In genomic region chr6:16180696-16181428, GRCh38 we compare ENCODE assay signal across 15 cellular contexts. TPM values are rescaled to one million over a fixed set of nuclear protein-coding genes. Genes with fewer than 3 reads are reported as not detected.
DNase-seq lines count a peak whose midpoint lies in the region; ATAC-seq and TF ChIP-seq lines count a peak whose summit lies in the region.
"Had no signal": no experiment of that assay in that cellular context is flagged by ENCODE, and none has a peak within 500 bp of the region (broad histone marks: within the 10 kb centered on the region; RNA-seq: fewer than 3 reads in every experiment).

No MANE protein-coding gene starts in this region.

- peak overlapping the region; percentile 52 to 70 for H3K27ac ChIP-seq in breast epithelium
- H3K27ac ChIP-seq in mesenchymal stem cell (ENCODE audit: low read length, poor library complexity, severe bottlenecking), result no peak overlapping the region
- no peak overlapping the region for H3K27ac ChIP-seq in upper lobe of right lung
- H3K27ac ChIP-seq: pancreas had no signal

- H3K9me3 ChIP-seq in breast epithelium (no peaks in the 10 kb centered on the region), mesenchymal stem cell (ENCODE audit: control insufficient read depth, low read length) (no peaks in the 10 kb centered on the region), upper lobe of right lung (no peaks in the 10 kb centered on the region)
- H3K9me3 ChIP-seq: HAP-1, mucosa of descending colon, pancreas had no signal

- H3K9me3 Mint-ChIP-seq in MCF 10A (ENCODE audit: unreplicated experiment) (no peaks in the 10 kb centered on the region), chondrocyte (ENCODE audit: low read depth) (peaks cover 3% of the 10 kb centered on the region)
- H3K9me3 Mint-ChIP-seq in activated T-helper 1 cell treated with anti-CD3 and anti-CD28 coated beads, Interleukin-12 subunit alpha, Interleukin-12 subunit beta, Interleukin-2, Interleukin-4 antibody, amounts not matched to agents 30 ng/mL and 10 ng/mL and 1 ng/mL, durations not matched to agents 14 hours and 24 hours and 36 hours, result peaks cover 21% of the 10 kb centered on the region

- H2BK12ac ChIP-seq in mesenchymal stem cell (ENCODE audit: low read length in 2 of 2), result no peak overlapping the region

- H3K27ac Mint-ChIP-seq in MCF 10A (ENCODE audit: low read depth, unreplicated experiment) (no peak overlapping the region), chondrocyte (ENCODE audit: unreplicated experiment) (no peak overlapping the region)
- peak overlapping the region; percentile 58 for H3K27ac Mint-ChIP-seq in activated T-helper 1 cell treated with anti-CD3 and anti-CD28 coated beads, Interleukin-12 subunit alpha, Interleukin-12 subunit beta, Interleukin-2, Interleukin-4 antibody, amounts not matched to agents 30 ng/mL and 10 ng/mL and 1 ng/mL, durations not matched to agents 14 hours and 24 hours and 36 hours

- no peaks in the 10 kb centered on the region for H3K79me1 ChIP-seq in mesenchymal stem cell (replicated peaks; ENCODE audit: low read length, poor library complexity, severe bottlenecking)

- DNase-seq in breast epithelium (ENCODE audit: low spot score in 2 of 2) (no peak), MCF 10A (ENCODE audit: unreplicated experiment) (no peak), mesenchymal stem cell (no peak), upper lobe of right lung (no peak), dermis blood vessel endothelial cell (no peak), islet precursor cell (no peak), chondrocyte (ENCODE audit: low spot score) (no peak)
- no peak for DNase-seq in activated T-helper 1 cell treated with anti-CD3 and anti-CD28 coated beads, Interleukin-12 subunit alpha, Interleukin-12 subunit beta, Interleukin-2, Interleukin-4 antibody, amounts not matched to agents 30 ng/mL and 10 ng/mL and 1 ng/mL, durations not matched to agents 14 hours and 24 hours and 36 hours (ENCODE audit: low spot score)
- DNase-seq: activated T-cell treated with anti-CD3 and anti-CD28 coated beads for 4 hours, DMS79, mucosa of descending colon, NCI-H2029, Right ventricle myocardium superior had no signal

- H3K36me3 Mint-ChIP-seq in MCF 10A (ENCODE audit: insufficient read depth, unreplicated experiment), result no peaks in the 10 kb centered on the region
- H3K36me3 Mint-ChIP-seq in activated T-helper 1 cell treated with anti-CD3 and anti-CD28 coated beads, Interleukin-12 subunit alpha, Interleukin-12 subunit beta, Interleukin-2, Interleukin-4 antibody, amounts not matched to agents 30 ng/mL and 10 ng/mL and 1 ng/mL, durations not matched to agents 14 hours and 24 hours and 36 hours (ENCODE audit: low read depth), result peaks cover 14% of the 10 kb centered on the region
- H3K36me3 Mint-ChIP-seq in chondrocyte (ENCODE audit: low read depth), result no peaks in the 10 kb centered on the region

- CTCF ChIA-PET in MCF 10A (lab: Yijun Ruan, JAX), result interaction anchor here (0.6 to 6.6 kb wide), 10 partner anchors 11 to 697 kb away, joined by 3 to 116 read pairs (median 3); partner anchors contain the start of gene MYLIP

- H3K23ac ChIP-seq in mesenchymal stem cell (ENCODE audit: low read length in 2 of 2), result no peak overlapping the region

- peak; percentile 59 for ATAC-seq in upper lobe of right lung

- H2AFZ ChIP-seq in mesenchymal stem cell (ENCODE audit: low read depth, low read length), result no peak overlapping the region

- TF ChIP-seq POLR2A in breast epithelium (IDR thresholded peaks at IDR 0.05), result no peak

- no peak overlapping the region for H2AK5ac ChIP-seq in mesenchymal stem cell (ENCODE audit: low read length, severe bottlenecking)

- no peak overlapping the region for H4K91ac ChIP-seq in mesenchymal stem cell (ENCODE audit: low read length)

- WGBS in mesenchymal stem cell, result 93% methylated on average over 44 of the region's 45 CpGs

- H3K4me3 ChIP-seq in breast epithelium (peak overlapping the region in 2 of 3 donors; percentile 36 to 59), mesenchymal stem cell (ENCODE audit: insufficient read depth in 1 of 2, low read depth in 1 of 2, low read length in 2 of 2) (no peak overlapping the region), upper lobe of right lung (peak overlapping the region; percentile 21)
- H3K4me3 ChIP-seq: HAP-1, mucosa of descending colon had no signal

- H3K4me3 Mint-ChIP-seq in MCF 10A (ENCODE audit: unreplicated experiment) (no peak overlapping the region), chondrocyte (ENCODE audit: unreplicated experiment) (no peak overlapping the region)
- peak overlapping the region; percentile 67 for H3K4me3 Mint-ChIP-seq in activated T-helper 1 cell treated with anti-CD3 and anti-CD28 coated beads, Interleukin-12 subunit alpha, Interleukin-12 subunit beta, Interleukin-2, Interleukin-4 antibody, amounts not matched to agents 30 ng/mL and 10 ng/mL and 1 ng/mL, durations not matched to agents 14 hours and 24 hours and 36 hours

- no peak overlapping the region for H3K18ac ChIP-seq in mesenchymal stem cell (ENCODE audit: low read depth in 1 of 2, low read length in 2 of 2)

- no peaks in the 10 kb centered on the region for H3K27me3 ChIP-seq in breast epithelium
- H3K27me3 ChIP-seq in mesenchymal stem cell (ENCODE audit: control insufficient read depth in 1 of 2, insufficient read depth in 1 of 2, low read length in 2 of 2), result no peaks in the 10 kb centered on the region
- H3K27me3 ChIP-seq in upper lobe of right lung, result no peaks in the 10 kb centered on the region
- H3K27me3 ChIP-seq: pancreas had no signal

- intact Hi-C loops in breast epithelium (cut with DNase I; ENCODE audit: low total_unique reads), result loop anchor here (5.0 kb wide), 1 partner anchor 1309 kb away; no protein-coding TSS in a partner anchor
- intact Hi-C loops in MCF 10A (cut with micrococcal nuclease), result no loop called here
- intact Hi-C loops in activated T-helper 1 cell treated with anti-CD3 and anti-CD28 coated beads, Interleukin-12 subunit alpha, Interleukin-12 subunit beta, Interleukin-2, Interleukin-4 antibody, amounts not matched to agents 30 ng/mL and 10 ng/mL and 1 ng/mL, durations not matched to agents 14 hours and 24 hours and 36 hours (cut with micrococcal nuclease), result loop anchor here (1.0 to 5.0 kb wide), 4 partner anchors 50 to 523 kb away; no protein-coding TSS in a partner anchor
- intact Hi-C loops in upper lobe of right lung (cut with DNase I), result loop anchor here (5.0 kb wide), 1 partner anchor 489 kb away; no protein-coding TSS in a partner anchor

- H3K27me3 Mint-ChIP-seq in MCF 10A (ENCODE audit: insufficient read depth, unreplicated experiment), result no peaks in the 10 kb centered on the region
- peaks cover 8% of the 10 kb centered on the region for H3K27me3 Mint-ChIP-seq in activated T-helper 1 cell treated with anti-CD3 and anti-CD28 coated beads, Interleukin-12 subunit alpha, Interleukin-12 subunit beta, Interleukin-2, Interleukin-4 antibody, amounts not matched to agents 30 ng/mL and 10 ng/mL and 1 ng/mL, durations not matched to agents 14 hours and 24 hours and 36 hours (ENCODE audit: insufficient read depth)
- H3K27me3 Mint-ChIP-seq in chondrocyte (ENCODE audit: low read depth), result no peaks in the 10 kb centered on the region

- no peak overlapping the region for H2BK5ac ChIP-seq in mesenchymal stem cell (ENCODE audit: low read depth, low read length, poor library complexity, severe bottlenecking)

- H3K14ac ChIP-seq in mesenchymal stem cell (ENCODE audit: low read length in 2 of 2), result no peak overlapping the region

- H3K9ac ChIP-seq in mesenchymal stem cell (ENCODE audit: low read length), result no peak overlapping the region

- peak overlapping the region; percentile 19 for H2BK15ac ChIP-seq in mesenchymal stem cell (ENCODE audit: low read depth, poor library complexity, severe bottlenecking)

- no TSS peak for BruUV-seq in MCF 10A (replicated peaks; lab: Mats Ljungman, UMichigan)

- H2BK120ac ChIP-seq in mesenchymal stem cell (ENCODE audit: low read depth, low read length), result no peak overlapping the region

- H4K8ac ChIP-seq in mesenchymal stem cell (ENCODE audit: low read length), result no peak overlapping the region

- TF ChIP-seq CTCF in breast epithelium (IDR thresholded peaks at IDR 0.05) (no peak), MCF 10A (IDR thresholded peaks at IDR 0.05; ENCODE audit: unreplicated experiment) (no peak), upper lobe of right lung (IDR thresholded peaks at IDR 0.05) (no peak), chondrocyte (IDR thresholded peaks at IDR 0.05) (no peak)

- H3K4me1 ChIP-seq in breast epithelium, result no peaks in the 10 kb centered on the region
- peaks cover 3% of the 10 kb centered on the region for H3K4me1 ChIP-seq in mesenchymal stem cell (ENCODE audit: control insufficient read depth, insufficient read depth, low read depth, low read length)
- peaks cover 4% of the 10 kb centered on the region for H3K4me1 ChIP-seq in upper lobe of right lung
- H3K4me1 ChIP-seq: HAP-1, pancreas had no signal

- H3K4me2 ChIP-seq in mesenchymal stem cell (ENCODE audit: low read length, poor library complexity, severe bottlenecking), result no peak overlapping the region

- no peak overlapping the region for H3K4ac ChIP-seq in mesenchymal stem cell (ENCODE audit: low read depth in 1 of 2, low read length in 2 of 2)

- peaks cover 6% of the 10 kb centered on the region for H3K4me1 Mint-ChIP-seq in MCF 10A (ENCODE audit: insufficient read depth, unreplicated experiment)
- peaks cover 45% of the 10 kb centered on the region for H3K4me1 Mint-ChIP-seq in activated T-helper 1 cell treated with anti-CD3 and anti-CD28 coated beads, Interleukin-12 subunit alpha, Interleukin-12 subunit beta, Interleukin-2, Interleukin-4 antibody, amounts not matched to agents 30 ng/mL and 10 ng/mL and 1 ng/mL, durations not matched to agents 14 hours and 24 hours and 36 hours (ENCODE audit: low read depth)
- H3K4me1 Mint-ChIP-seq in chondrocyte (ENCODE audit: low read depth), result peaks cover 18% of the 10 kb centered on the region

- POLR2A ChIA-PET in MCF 10A (lab: Yijun Ruan, JAX), result interaction anchor here (0.7 kb wide), 1 partner anchor 51 kb away, joined by 3 read pairs; no protein-coding TSS in a partner anchor

- H3K36me3 ChIP-seq in breast epithelium, result no peaks in the 10 kb centered on the region
- H3K36me3 ChIP-seq in mesenchymal stem cell (ENCODE audit: control insufficient read depth in 1 of 2, insufficient read depth in 2 of 2, low read depth in 1 of 2, low read length in 2 of 2), result no peaks in the 10 kb centered on the region
- no peaks in the 10 kb centered on the region for H3K36me3 ChIP-seq in upper lobe of right lung
- H3K36me3 ChIP-seq: HAP-1, pancreas had no signal

RNA-seq across cellular contexts. Expression of gene MYLIP, which starts 52.0 kb away (rescaled TPM):
- 10 to 100 TPM; 47.2 to 63.0 (median 59.6) TPM for total RNA-seq in breast epithelium
- total RNA-seq in MCF 10A (2022), result 2.1 TPM in 2 replicates
- total RNA-seq in activated T-helper 1 cell treated with anti-CD3 and anti-CD28 coated beads, Interleukin-12 subunit alpha, Interleukin-12 subunit beta, Interleukin-2, Interleukin-4 antibody, amounts not matched to agents 30 ng/mL and 10 ng/mL and 1 ng/mL, durations not matched to agents 14 hours and 24 hours and 36 hours, result 20.7 and 21.9 TPM in 2 replicates
- 29.6 TPM for polyA plus RNA-seq in mesenchymal stem cell (2013, experiment 1 of 2)
- polyA plus RNA-seq in mesenchymal stem cell (2013, experiment 2 of 2), result 30.4 TPM
- total RNA-seq in upper lobe of right lung, result 39.5 TPM
- total RNA-seq in dermis blood vessel endothelial cell, result 28.4 and 54.8 TPM in 2 replicates
- 15.9 to 23.1 TPM (median 16.6 TPM) in 3 replicates for total RNA-seq in chondrocyte

RNA-seq across cellular contexts. Expression of gene GMPR, which starts 57.5 kb away (rescaled TPM):
- total RNA-seq in breast epithelium, result 10 to 100 TPM in 1 of 3 donors, 1 to 10 TPM in 2; 4.3 to 16.4 (median 5.9) TPM
- 1.9 and 3.0 TPM in 2 replicates for total RNA-seq in MCF 10A (2022)
- 0.96 and 1.2 TPM in 2 replicates for total RNA-seq in activated T-helper 1 cell treated with anti-CD3 and anti-CD28 coated beads, Interleukin-12 subunit alpha, Interleukin-12 subunit beta, Interleukin-2, Interleukin-4 antibody, amounts not matched to agents 30 ng/mL and 10 ng/mL and 1 ng/mL, durations not matched to agents 14 hours and 24 hours and 36 hours
- polyA plus RNA-seq in mesenchymal stem cell (2013, experiment 1 of 2), result 23.7 TPM
- polyA plus RNA-seq in mesenchymal stem cell (2013, experiment 2 of 2), result 26.0 TPM
- 17.6 TPM for total RNA-seq in upper lobe of right lung
- total RNA-seq in dermis blood vessel endothelial cell, result 26.0 and 29.2 TPM in 2 replicates
- 9.7 to 14.4 TPM (median 11.5 TPM) in 3 replicates for total RNA-seq in chondrocyte

Comparison
In these comparisons a context has a peak if more than half of its experiments do, and no peak if none do; other contexts are left out.
1. H3K27ac ChIP-seq: peak in breast epithelium (2 of 2); none in mesenchymal stem cell (single experiment) and upper lobe of right lung (single experiment).
2. H3K4me3 ChIP-seq: peak in breast epithelium (2 of 3) and upper lobe of right lung (single experiment); none in mesenchymal stem cell (0 of 2).